In the genomic region with DNA sequence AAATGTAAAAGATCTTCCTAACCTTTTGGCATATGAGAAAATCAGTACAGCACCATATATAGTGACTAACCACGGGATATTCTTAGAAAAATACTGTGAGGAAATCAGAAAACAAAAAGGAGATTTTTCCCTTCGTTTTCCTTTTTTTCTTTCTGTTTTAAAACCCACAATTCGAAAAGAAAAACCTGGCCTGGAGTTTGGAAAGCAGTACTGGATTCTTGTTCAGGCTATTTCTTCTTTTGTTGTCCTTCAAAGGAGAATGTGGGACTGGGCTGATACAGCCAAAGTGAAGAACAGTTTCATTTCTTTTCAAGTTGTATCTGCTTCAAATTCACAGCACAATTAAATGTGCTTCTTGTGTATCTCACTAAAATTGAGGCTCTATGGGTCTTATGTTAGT, we compare ENCODE assay signal across 1 cellular context.
TF ChIP-seq lines count a peak whose summit lies in the region.

No MANE protein-coding gene starts in this region.

TF ChIP-seq in SK-N-SH, 30 proteins besides CTCF, POLR2A, EP300 and RAD21 (continued from another document):
- TF ChIP-seq, protein P1, sequence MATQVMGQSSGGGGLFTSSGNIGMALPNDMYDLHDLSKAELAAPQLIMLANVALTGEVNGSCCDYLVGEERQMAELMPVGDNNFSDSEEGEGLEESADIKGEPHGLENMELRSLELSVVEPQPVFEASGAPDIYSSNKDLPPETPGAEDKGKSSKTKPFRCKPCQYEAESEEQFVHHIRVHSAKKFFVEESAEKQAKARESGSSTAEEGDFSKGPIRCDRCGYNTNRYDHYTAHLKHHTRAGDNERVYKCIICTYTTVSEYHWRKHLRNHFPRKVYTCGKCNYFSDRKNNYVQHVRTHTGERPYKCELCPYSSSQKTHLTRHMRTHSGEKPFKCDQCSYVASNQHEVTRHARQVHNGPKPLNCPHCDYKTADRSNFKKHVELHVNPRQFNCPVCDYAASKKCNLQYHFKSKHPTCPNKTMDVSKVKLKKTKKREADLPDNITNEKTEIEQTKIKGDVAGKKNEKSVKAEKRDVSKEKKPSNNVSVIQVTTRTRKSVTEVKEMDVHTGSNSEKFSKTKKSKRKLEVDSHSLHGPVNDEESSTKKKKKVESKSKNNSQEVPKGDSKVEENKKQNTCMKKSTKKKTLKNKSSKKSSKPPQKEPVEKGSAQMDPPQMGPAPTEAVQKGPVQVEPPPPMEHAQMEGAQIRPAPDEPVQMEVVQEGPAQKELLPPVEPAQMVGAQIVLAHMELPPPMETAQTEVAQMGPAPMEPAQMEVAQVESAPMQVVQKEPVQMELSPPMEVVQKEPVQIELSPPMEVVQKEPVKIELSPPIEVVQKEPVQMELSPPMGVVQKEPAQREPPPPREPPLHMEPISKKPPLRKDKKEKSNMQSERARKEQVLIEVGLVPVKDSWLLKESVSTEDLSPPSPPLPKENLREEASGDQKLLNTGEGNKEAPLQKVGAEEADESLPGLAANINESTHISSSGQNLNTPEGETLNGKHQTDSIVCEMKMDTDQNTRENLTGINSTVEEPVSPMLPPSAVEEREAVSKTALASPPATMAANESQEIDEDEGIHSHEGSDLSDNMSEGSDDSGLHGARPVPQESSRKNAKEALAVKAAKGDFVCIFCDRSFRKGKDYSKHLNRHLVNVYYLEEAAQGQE (IDR thresholded peaks at IDR 0.05; ENCODE audit: low read depth, low read length) = no peak
- TF ChIP-seq YY1 (IDR thresholded peaks at IDR 0.05; ENCODE audit: low read depth) = no peak
- no peak for TF ChIP-seq FOXJ3 (CRISPR knock-in tag; IDR thresholded peaks at IDR 0.05)
- TF ChIP-seq EZH2phosphoT487 (IDR thresholded peaks at IDR 0.05; ENCODE audit: borderline replicate concordance, low read depth) = no peak
- TF ChIP-seq, protein P2, sequence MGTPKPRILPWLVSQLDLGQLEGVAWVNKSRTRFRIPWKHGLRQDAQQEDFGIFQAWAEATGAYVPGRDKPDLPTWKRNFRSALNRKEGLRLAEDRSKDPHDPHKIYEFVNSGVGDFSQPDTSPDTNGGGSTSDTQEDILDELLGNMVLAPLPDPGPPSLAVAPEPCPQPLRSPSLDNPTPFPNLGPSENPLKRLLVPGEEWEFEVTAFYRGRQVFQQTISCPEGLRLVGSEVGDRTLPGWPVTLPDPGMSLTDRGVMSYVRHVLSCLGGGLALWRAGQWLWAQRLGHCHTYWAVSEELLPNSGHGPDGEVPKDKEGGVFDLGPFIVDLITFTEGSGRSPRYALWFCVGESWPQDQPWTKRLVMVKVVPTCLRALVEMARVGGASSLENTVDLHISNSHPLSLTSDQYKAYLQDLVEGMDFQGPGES (IDR thresholded peaks at IDR 0.05; ENCODE audit: low read depth, low read length) = no peak
- TF ChIP-seq, protein P3, sequence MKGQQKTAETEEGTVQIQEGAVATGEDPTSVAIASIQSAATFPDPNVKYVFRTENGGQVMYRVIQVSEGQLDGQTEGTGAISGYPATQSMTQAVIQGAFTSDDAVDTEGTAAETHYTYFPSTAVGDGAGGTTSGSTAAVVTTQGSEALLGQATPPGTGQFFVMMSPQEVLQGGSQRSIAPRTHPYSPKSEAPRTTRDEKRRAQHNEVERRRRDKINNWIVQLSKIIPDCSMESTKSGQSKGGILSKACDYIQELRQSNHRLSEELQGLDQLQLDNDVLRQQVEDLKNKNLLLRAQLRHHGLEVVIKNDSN (IDR thresholded peaks at IDR 0.05; ENCODE audit: borderline replicate concordance, low read depth) = no peak
- TF ChIP-seq NFIC (IDR thresholded peaks at IDR 0.05; ENCODE audit: borderline replicate concordance) = no peak
- no peak for TF ChIP-seq JUND (IDR thresholded peaks at IDR 0.05)
- TF ChIP-seq RCOR1 (IDR thresholded peaks at IDR 0.05; ENCODE audit: low read length) = no peak
- TF ChIP-seq TCF12 (IDR thresholded peaks at IDR 0.05) = no peak
- no peak for TF ChIP-seq GABPA (IDR thresholded peaks at IDR 0.05; ENCODE audit: low read depth)
- no peak for TF ChIP-seq NRF1 (IDR thresholded peaks at IDR 0.05; ENCODE audit: low read depth, low read length)
- no peak for TF ChIP-seq ELF1 (IDR thresholded peaks at IDR 0.05)
- TF ChIP-seq, protein P4, sequence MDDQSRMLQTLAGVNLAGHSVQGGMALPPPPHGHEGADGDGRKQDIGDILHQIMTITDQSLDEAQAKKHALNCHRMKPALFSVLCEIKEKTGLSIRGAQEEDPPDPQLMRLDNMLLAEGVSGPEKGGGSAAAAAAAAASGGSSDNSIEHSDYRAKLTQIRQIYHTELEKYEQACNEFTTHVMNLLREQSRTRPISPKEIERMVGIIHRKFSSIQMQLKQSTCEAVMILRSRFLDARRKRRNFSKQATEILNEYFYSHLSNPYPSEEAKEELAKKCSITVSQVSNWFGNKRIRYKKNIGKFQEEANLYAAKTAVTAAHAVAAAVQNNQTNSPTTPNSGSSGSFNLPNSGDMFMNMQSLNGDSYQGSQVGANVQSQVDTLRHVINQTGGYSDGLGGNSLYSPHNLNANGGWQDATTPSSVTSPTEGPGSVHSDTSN (IDR thresholded peaks at IDR 0.05) = no peak
